In genomic region chr2:138071720-138072719, GRCh38 we compare ENCODE assay signal across 10 cellular contexts.
DNase-seq lines count a peak whose midpoint lies in the region; ATAC-seq and TF ChIP-seq lines count a peak whose summit lies in the region.
"Had no signal": no experiment of that assay in that cellular context is flagged by ENCODE, and none has a peak within 500 bp of the region (broad histone marks: within the 10 kb centered on the region; RNA-seq: fewer than 3 reads in every experiment).

No MANE protein-coding gene starts in this region.

- H4K12ac ChIP-seq in trophoblast cell (ENCODE audit: low read depth, low read length), result no peak overlapping the region

- DNase-seq in HAP-1 (ENCODE audit: low spot score in 2 of 2) (peak; percentile 89 to 100), NCI-H2196 (lab: John Stamatoyannopoulos, UW; ENCODE audit: unreplicated experiment) (peak; percentile 44), astrocyte of the spinal cord (ENCODE audit: low read depth, low spot score) (peak; percentile 62), trophoblast cell (no peak), progenitor cell of endocrine pancreas (ENCODE audit: low spot score, unreplicated experiment) (no peak), immature natural killer cell (no peak), iPS-NIHi7 (ENCODE audit: extremely low spot score) (no peak)
- DNase-seq: activated CD4-positive, alpha-beta T cell treated with anti-CD3 and anti-CD28 coated beads, Interleukin-2, amount 10 ng/mL, durations not matched to agents 7 days and 5 days had no signal

- H3K79me2 ChIP-seq in trophoblast cell (ENCODE audit: control insufficient read depth, insufficient read depth, low read length, poor library complexity), result no peaks in the 10 kb centered on the region

- H3K79me1 ChIP-seq in trophoblast cell (ENCODE audit: low read length), result no peaks in the 10 kb centered on the region

- in situ Hi-C loops in HAP-1 (cut with MboI; ENCODE audit: low sequenced_read_pairs), result no loop called here
- in situ Hi-C loops in astrocyte of the spinal cord (cut with HindIII; ENCODE audit: low sequenced_read_pairs), result no loop called here

- no CpG with 5 or more reads among the region's 7 CpGs for WGBS in trophoblast cell (ENCODE audit: extremely low coverage, insufficient coverage, insufficient read length)

- no peak overlapping the region for H3K18ac ChIP-seq in trophoblast cell (ENCODE audit: low read length)

- H3K9me3 ChIP-seq in HAP-1 (no peaks in the 10 kb centered on the region), trophoblast cell (ENCODE audit: insufficient read depth, low read depth, low read length) (no peaks in the 10 kb centered on the region)
- H3K9me3 ChIP-seq: suprapubic skin had no signal

- H2AFZ ChIP-seq in trophoblast cell (ENCODE audit: insufficient read depth, low read length, poor library complexity), result no peak overlapping the region

- H3K23ac ChIP-seq in trophoblast cell (ENCODE audit: low read length), result no peak overlapping the region

- H3K36me3 ChIP-seq in HAP-1 (replicated peaks) (no peaks in the 10 kb centered on the region), trophoblast cell (ENCODE audit: control insufficient read depth in 1 of 2, insufficient read depth in 2 of 2, low read length in 2 of 2) (peaks cover 0 to 1% of the 10 kb centered on the region in 2 experiments)
- H3K36me3 ChIP-seq: suprapubic skin had no signal

- TF ChIP-seq CTCF in astrocyte of the spinal cord (IDR thresholded peaks at IDR 0.05; ENCODE audit: low read depth, low read length), result no peak
- TF ChIP-seq CTCF in progenitor cell of endocrine pancreas (IDR thresholded peaks at IDR 0.05; ENCODE audit: unreplicated experiment), result no peak

- H3K9me3 Mint-ChIP-seq in progenitor cell of endocrine pancreas (ENCODE audit: low read depth) (peaks cover 7% of the 10 kb centered on the region), immature natural killer cell (peaks cover 3 to 21% (median 13%) of the 10 kb centered on the region in 6 donors)
- H3K9me3 Mint-ChIP-seq: activated CD4-positive, alpha-beta T cell treated with anti-CD3 and anti-CD28 coated beads, Interleukin-2, amount 10 ng/mL, durations not matched to agents 7 days and 5 days had no signal

- H4K91ac ChIP-seq in trophoblast cell (ENCODE audit: low read depth, low read length), result no peak overlapping the region

- H3K4me1 ChIP-seq in HAP-1, result peaks cover 21% of the 10 kb centered on the region
- H3K4me1 ChIP-seq in trophoblast cell (ENCODE audit: control insufficient read depth in 1 of 2, insufficient read depth in 2 of 2, low read length in 2 of 2), result no peaks in the 10 kb centered on the region

- H3K36me3 Mint-ChIP-seq in progenitor cell of endocrine pancreas (ENCODE audit: insufficient read depth) (peaks cover 2% of the 10 kb centered on the region), immature natural killer cell (no peaks in the 10 kb centered on the region)

- H3K27me3 Mint-ChIP-seq in progenitor cell of endocrine pancreas (no peaks in the 10 kb centered on the region), immature natural killer cell (ENCODE audit: low read depth in 3 of 3) (peaks cover 0 to 2% (median 0%) of the 10 kb centered on the region in 3 donors)
- H3K27me3 Mint-ChIP-seq: activated CD4-positive, alpha-beta T cell treated with anti-CD3 and anti-CD28 coated beads, Interleukin-2, amount 10 ng/mL, durations not matched to agents 7 days and 5 days had no signal

- no peak overlapping the region for H2BK5ac ChIP-seq in trophoblast cell (ENCODE audit: low read depth, low read length, poor library complexity)

- no peak overlapping the region for H3K14ac ChIP-seq in trophoblast cell (ENCODE audit: low read length)

- no peak overlapping the region for H3K4me2 ChIP-seq in trophoblast cell (ENCODE audit: low read length)

- H3K27me3 ChIP-seq in HAP-1 (ENCODE audit: low read depth) (no peaks in the 10 kb centered on the region), trophoblast cell (ENCODE audit: insufficient read depth, low read length) (no peaks in the 10 kb centered on the region)
- H3K27me3 ChIP-seq: suprapubic skin had no signal

- no peak overlapping the region for H3K4ac ChIP-seq in trophoblast cell (ENCODE audit: low read depth, low read length)

- no peak overlapping the region for H2AK5ac ChIP-seq in trophoblast cell (ENCODE audit: low read length)

- H3K27ac Mint-ChIP-seq in progenitor cell of endocrine pancreas (no peak overlapping the region), immature natural killer cell (no peak overlapping the region)
- H3K27ac Mint-ChIP-seq: activated CD4-positive, alpha-beta T cell treated with anti-CD3 and anti-CD28 coated beads, Interleukin-2, amount 10 ng/mL, durations not matched to agents 7 days and 5 days had no signal

- H2BK12ac ChIP-seq in trophoblast cell (ENCODE audit: low read length), result no peak overlapping the region

- no peak for ATAC-seq in HG03025 (IDR thresholded peaks at IDR 0.05; ENCODE audit: low FRiP score, unreplicated experiment)

- H3K27ac ChIP-seq in trophoblast cell (ENCODE audit: low read depth, low read length), result no peak overlapping the region
- H3K27ac ChIP-seq: suprapubic skin had no signal

- H3K4me3 ChIP-seq in HAP-1 (no peak overlapping the region), astrocyte of the spinal cord (ENCODE audit: low read depth, low read length) (no peak overlapping the region), trophoblast cell (ENCODE audit: low read depth, low read length) (no peak overlapping the region)
- H3K4me3 ChIP-seq: suprapubic skin had no signal

- no peak overlapping the region for H3K9ac ChIP-seq in trophoblast cell (ENCODE audit: low read length)

- H3K4me3 Mint-ChIP-seq in progenitor cell of endocrine pancreas (ENCODE audit: low read depth) (no peak overlapping the region), immature natural killer cell (no peak overlapping the region)
- H3K4me3 Mint-ChIP-seq: activated CD4-positive, alpha-beta T cell treated with anti-CD3 and anti-CD28 coated beads, Interleukin-2, amount 10 ng/mL, durations not matched to agents 7 days and 5 days had no signal

- H2BK120ac ChIP-seq in trophoblast cell (ENCODE audit: insufficient read depth, low read length, poor library complexity), result no peak overlapping the region

- peak overlapping the region; percentile 47 for H4K8ac ChIP-seq in trophoblast cell (ENCODE audit: low read depth, low read length)

- H3K4me1 Mint-ChIP-seq in progenitor cell of endocrine pancreas (ENCODE audit: low read depth) (peaks cover 6% of the 10 kb centered on the region), immature natural killer cell (no peaks in the 10 kb centered on the region)
- H3K4me1 Mint-ChIP-seq: activated CD4-positive, alpha-beta T cell treated with anti-CD3 and anti-CD28 coated beads, Interleukin-2, amount 10 ng/mL, durations not matched to agents 7 days and 5 days had no signal

Comparison
In these comparisons a context has a peak if more than half of its experiments do, and no peak if none do; other contexts are left out.
1. DNase-seq: peak in HAP-1 (2 of 2), NCI-H2196 (single experiment) and astrocyte of the spinal cord (single experiment); none in trophoblast cell (0 of 2), progenitor cell of endocrine pancreas (single experiment), immature natural killer cell (0 of 3) and iPS-NIHi7 (single experiment).